Comparison of ENCODE assay signal across 8 cellular contexts in genomic region chr15:58865420-58865880, GRCh38.
A peak's percentile ranks its signal among the peaks of the same experiment; 100 is the strongest.
DNase-seq lines count a peak whose midpoint lies in the region; ATAC-seq and TF ChIP-seq lines count a peak whose summit lies in the region.

No MANE protein-coding gene starts in this region.

- peak overlapping the region; percentile 64 for H3K4me3 ChIP-seq in left ventricle myocardium inferior
- peak overlapping the region; percentile 17 to 18 for H3K4me3 ChIP-seq in prostate gland
- no peak overlapping the region for H3K4me3 ChIP-seq in SK-N-SH (ENCODE audit: low read depth in 2 of 2, low read length in 1 of 2)

- 64% methylated on average over 15 of the region's 15 CpGs for WGBS in prostate gland
- WGBS in SK-N-SH (ENCODE audit: low lambda C conversion rate): 96% methylated on average over 11 of the region's 15 CpGs

- no peaks in the 10 kb centered on the region for H3F3A ChIP-seq in SK-N-SH (replicated peaks; ENCODE audit: insufficient read depth)

- H3K27ac ChIP-seq in RWPE1 (peak overlapping the region; percentile 49), left ventricle myocardium inferior (replicated peaks) (peak overlapping the region; percentile 40), prostate gland (no peak overlapping the region), SK-N-SH (ENCODE audit: low read depth in 2 of 2, low read length in 1 of 2) (no peak overlapping the region)

- TF ChIP-seq EP300 in SK-N-SH (IDR thresholded peaks at IDR 0.05; ENCODE audit: borderline replicate concordance in 1 of 2, low read depth in 1 of 2, low read length in 1 of 2): no peak

- no peak overlapping the region for H2AFZ ChIP-seq in SK-N-SH (ENCODE audit: low read depth)

- TF ChIP-seq CTCF in RWPE1 (conservative IDR thresholded peaks at IDR 0.05; ENCODE audit: low read depth) (no peak), left ventricle myocardium inferior (IDR thresholded peaks at IDR 0.05; ENCODE audit: borderline replicate concordance) (no peak), prostate gland (IDR thresholded peaks at IDR 0.05) (no peak), SK-N-SH (IDR thresholded peaks at IDR 0.05) (no peak)

- no peaks in the 10 kb centered on the region for H3K9me2 ChIP-seq in SK-N-SH

- no peaks in the 10 kb centered on the region for H3K27me3 ChIP-seq in left ventricle myocardium inferior (ENCODE audit: low read depth)
- no peaks in the 10 kb centered on the region for H3K27me3 ChIP-seq in prostate gland (replicated peaks; ENCODE audit: insufficient read depth)
- H3K27me3 ChIP-seq in SK-N-SH (ENCODE audit: insufficient read depth): no peaks in the 10 kb centered on the region

- no peaks in the 10 kb centered on the region for H3K79me2 ChIP-seq in SK-N-SH (ENCODE audit: insufficient read depth)

- no peak overlapping the region for H3K9ac ChIP-seq in SK-N-SH

- intact Hi-C loops in left ventricle myocardium inferior (cut with micrococcal nuclease): no loop called here
- intact Hi-C loops in prostate gland (cut with DNase I): no loop called here

- POLR2A ChIA-PET in RWPE1 (lab: Yijun Ruan, JAX; ENCODE audit: low non-redundant PET): no interaction called here
- POLR2A ChIA-PET in SK-N-SH (lab: Yijun Ruan, JAX): no interaction called here

- H4K20me1 ChIP-seq in SK-N-SH (ENCODE audit: insufficient read depth): no peaks in the 10 kb centered on the region

- no peak for TF ChIP-seq RAD21 in SK-N-SH (IDR thresholded peaks at IDR 0.05; ENCODE audit: low read length)

- H3K4me2 ChIP-seq in SK-N-SH: no peak overlapping the region

- TF ChIP-seq POLR2A in prostate gland (IDR thresholded peaks at IDR 0.05): no peak

- ATAC-seq in GM19452 (IDR thresholded peaks at IDR 0.05; ENCODE audit: unreplicated experiment): no peak

- no peaks in the 10 kb centered on the region for H3K36me3 ChIP-seq in left ventricle myocardium inferior
- H3K36me3 ChIP-seq in prostate gland: no peaks in the 10 kb centered on the region
- H3K36me3 ChIP-seq in SK-N-SH (replicated peaks in 1 of 2; ENCODE audit: control insufficient read depth in 1 of 2, insufficient read depth in 2 of 2, low read length in 1 of 2): no peaks in the 10 kb centered on the region

- CTCF ChIA-PET in RWPE1 (lab: Yijun Ruan, JAX) (no interaction called here), SK-N-SH (lab: Yijun Ruan, JAX) (no interaction called here)

- DNase-seq in ELF-1 (ENCODE audit: low read depth, low spot score): peak; percentile 70
- no peak for DNase-seq in RWPE1 (ENCODE audit: low spot score)
- DNase-seq in left ventricle myocardium inferior: no peak
- peak; percentile 2 for DNase-seq in prostate gland (ENCODE audit: low spot score)
- no peak for DNase-seq in SK-N-SH
- no peak for DNase-seq in D341Med (ENCODE audit: low spot score)
- DNase-seq in NCI-H128 (lab: John Stamatoyannopoulos, UW; ENCODE audit: unreplicated experiment): no peak

- H3K9me3 ChIP-seq in left ventricle myocardium inferior (replicated peaks): no peaks in the 10 kb centered on the region
- no peaks in the 10 kb centered on the region for H3K9me3 ChIP-seq in prostate gland
- no peaks in the 10 kb centered on the region for H3K9me3 ChIP-seq in SK-N-SH

- H3K4me1 ChIP-seq in left ventricle myocardium inferior (peaks cover 16% of the 10 kb centered on the region), prostate gland (replicated peaks) (no peaks in the 10 kb centered on the region), SK-N-SH (ENCODE audit: control insufficient read depth in 1 of 2, insufficient read depth in 2 of 2, low read depth in 1 of 2, low read length in 1 of 2) (peaks cover 0 to 2% of the 10 kb centered on the region in 2 experiments; a peak in 1 of 4 replicates)

TF ChIP-seq in SK-N-SH, 30 proteins besides CTCF, POLR2A, EP300 and RAD21:
- no peak for TF ChIP-seq MXI1 (IDR thresholded peaks at IDR 0.05; ENCODE audit: low read depth, low read length)
- no peak for TF ChIP-seq NFIC (IDR thresholded peaks at IDR 0.05; ENCODE audit: borderline replicate concordance)
- TF ChIP-seq, protein P1, sequence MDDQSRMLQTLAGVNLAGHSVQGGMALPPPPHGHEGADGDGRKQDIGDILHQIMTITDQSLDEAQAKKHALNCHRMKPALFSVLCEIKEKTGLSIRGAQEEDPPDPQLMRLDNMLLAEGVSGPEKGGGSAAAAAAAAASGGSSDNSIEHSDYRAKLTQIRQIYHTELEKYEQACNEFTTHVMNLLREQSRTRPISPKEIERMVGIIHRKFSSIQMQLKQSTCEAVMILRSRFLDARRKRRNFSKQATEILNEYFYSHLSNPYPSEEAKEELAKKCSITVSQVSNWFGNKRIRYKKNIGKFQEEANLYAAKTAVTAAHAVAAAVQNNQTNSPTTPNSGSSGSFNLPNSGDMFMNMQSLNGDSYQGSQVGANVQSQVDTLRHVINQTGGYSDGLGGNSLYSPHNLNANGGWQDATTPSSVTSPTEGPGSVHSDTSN (IDR thresholded peaks at IDR 0.05): no peak
- no peak for TF ChIP-seq JUND (IDR thresholded peaks at IDR 0.05)
- TF ChIP-seq, protein P2, sequence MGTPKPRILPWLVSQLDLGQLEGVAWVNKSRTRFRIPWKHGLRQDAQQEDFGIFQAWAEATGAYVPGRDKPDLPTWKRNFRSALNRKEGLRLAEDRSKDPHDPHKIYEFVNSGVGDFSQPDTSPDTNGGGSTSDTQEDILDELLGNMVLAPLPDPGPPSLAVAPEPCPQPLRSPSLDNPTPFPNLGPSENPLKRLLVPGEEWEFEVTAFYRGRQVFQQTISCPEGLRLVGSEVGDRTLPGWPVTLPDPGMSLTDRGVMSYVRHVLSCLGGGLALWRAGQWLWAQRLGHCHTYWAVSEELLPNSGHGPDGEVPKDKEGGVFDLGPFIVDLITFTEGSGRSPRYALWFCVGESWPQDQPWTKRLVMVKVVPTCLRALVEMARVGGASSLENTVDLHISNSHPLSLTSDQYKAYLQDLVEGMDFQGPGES (IDR thresholded peaks at IDR 0.05; ENCODE audit: low read depth, low read length): no peak
- no peak for TF ChIP-seq REST (IDR thresholded peaks at IDR 0.05; ENCODE audit: low read depth, low read length)
- TF ChIP-seq MAX (IDR thresholded peaks at IDR 0.05; ENCODE audit: low read depth): no peak
- no peak for TF ChIP-seq CHD2 (IDR thresholded peaks at IDR 0.05; ENCODE audit: low read length, partially characterized antibody)
- TF ChIP-seq NRF1 (IDR thresholded peaks at IDR 0.05; ENCODE audit: low read depth, low read length): no peak
- TF ChIP-seq EZH2phosphoT487 (IDR thresholded peaks at IDR 0.05; ENCODE audit: borderline replicate concordance, low read depth): no peak
- TF ChIP-seq TEAD4 (IDR thresholded peaks at IDR 0.05; ENCODE audit: borderline replicate concordance, insufficient read depth): no peak
- no peak for TF ChIP-seq TCF12 (IDR thresholded peaks at IDR 0.05)

Comparison
In these comparisons a context has a peak if more than half of its experiments do, and no peak if none do; other contexts are left out.
1. DNase-seq: peak in ELF-1 (single experiment) and prostate gland (single experiment); none in RWPE1 (single experiment), left ventricle myocardium inferior (single experiment), SK-N-SH (single experiment), D341Med (single experiment) and NCI-H128 (single experiment).
2. H3K27ac ChIP-seq: peak in RWPE1 (single experiment) and left ventricle myocardium inferior (single experiment); none in prostate gland (0 of 2) and SK-N-SH (0 of 2).
3. H3K4me3 ChIP-seq: peak in left ventricle myocardium inferior (single experiment) and prostate gland (2 of 2); none in SK-N-SH (0 of 2).